Comparison of ENCODE assay signal across 1 cellular context in the genomic region with DNA sequence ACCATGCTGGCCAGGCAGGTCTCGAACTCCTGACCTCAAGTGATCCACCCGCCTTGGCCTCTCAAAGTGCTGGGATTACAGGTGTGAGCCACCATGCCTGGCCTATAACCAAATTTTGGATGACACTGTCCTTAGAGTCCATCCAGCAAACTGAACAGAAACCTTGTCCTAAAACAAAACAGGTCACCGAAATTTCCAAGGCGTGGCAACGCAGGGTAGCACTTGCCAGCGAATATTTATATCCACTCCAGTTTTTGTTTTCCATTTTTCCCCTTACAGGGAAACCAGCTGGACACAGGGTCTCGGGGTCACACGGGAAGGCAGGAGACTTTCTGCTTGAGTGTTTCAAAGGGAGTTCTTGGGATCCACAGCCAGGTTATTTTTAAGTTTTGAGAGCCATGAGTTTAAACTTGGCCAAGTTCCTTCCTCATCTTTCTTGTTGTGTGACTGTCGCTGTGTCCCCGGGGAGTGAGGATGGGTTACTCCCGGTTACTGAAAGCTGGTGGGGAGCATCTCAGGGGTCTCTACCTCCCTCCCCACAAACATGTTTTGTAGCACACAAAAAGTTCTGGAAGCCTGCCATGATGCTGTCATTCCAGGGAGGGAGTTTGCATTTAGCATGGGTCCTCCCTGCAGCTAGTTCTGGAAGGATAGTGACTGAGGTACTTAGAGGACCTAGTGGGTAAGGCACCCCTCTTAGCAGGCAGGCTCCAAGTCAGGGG.
TF ChIP-seq lines count a peak whose summit lies in the region.

No MANE protein-coding gene starts in this region.

TF ChIP-seq in H1, 55 proteins besides CTCF, POLR2A, EP300 and RAD21:
- TF ChIP-seq SAP30 (IDR thresholded peaks at IDR 0.05; ENCODE audit: insufficient read depth, insufficient replicate concordance, low read length) = no peak
